Comparison of ENCODE assay signal across 8 cellular contexts in genomic region chrX:48683411-48683982, GRCh38. TPM values are rescaled to one million over a fixed set of nuclear protein-coding genes. Genes with fewer than 3 reads are reported as not detected.
DNase-seq lines count a peak whose midpoint lies in the region; ATAC-seq and TF ChIP-seq lines count a peak whose summit lies in the region.

TSS of gene WAS (plus strand) at chrX:48683799. CDS start at chrX:48683854, 55 bp downstream.

- no peaks in the 10 kb centered on the region for H3K9me3 ChIP-seq in smooth muscle cell (replicated peaks; ENCODE audit: low read depth)

- H3K79me2 ChIP-seq in smooth muscle cell (ENCODE audit: low read depth): no peaks in the 10 kb centered on the region

- H3K27me3 Mint-ChIP-seq in T-helper 2 cell treated with Interferon-gamma antibody and Interleukin-4, amounts not matched to agents 5 μg/mL and 100 μg/mL, for 36 hours (ENCODE audit: low read depth): no peaks in the 10 kb centered on the region

- H3K36me3 Mint-ChIP-seq in T-helper 2 cell treated with Interferon-gamma antibody and Interleukin-4, amounts not matched to agents 5 μg/mL and 100 μg/mL, for 36 hours (ENCODE audit: low read depth): peaks cover 43% of the 10 kb centered on the region

- H3K27me3 ChIP-seq in smooth muscle cell (ENCODE audit: low read depth): no peaks in the 10 kb centered on the region

- no peak within 1 kb of the TSS for H3K27ac ChIP-seq in smooth muscle cell (ENCODE audit: low read depth)

- H4K20me1 ChIP-seq in smooth muscle cell (ENCODE audit: low read depth): no peaks in the 10 kb centered on the region

- ATAC-seq in GM18511 (IDR thresholded peaks at IDR 0.05; ENCODE audit: unreplicated experiment): peak; percentile 92
- peak; percentile 77 for ATAC-seq in HG02870 (IDR thresholded peaks at IDR 0.05; ENCODE audit: unreplicated experiment)

- no peaks in the 10 kb centered on the region for H3K9me3 Mint-ChIP-seq in T-helper 2 cell treated with Interferon-gamma antibody and Interleukin-4, amounts not matched to agents 5 μg/mL and 100 μg/mL, for 36 hours

- no peaks in the 10 kb centered on the region for H3K4me1 ChIP-seq in smooth muscle cell (ENCODE audit: low read depth)

- TF ChIP-seq CTCF in smooth muscle cell (IDR thresholded peaks at IDR 0.05; ENCODE audit: borderline replicate concordance, insufficient read depth, poor library complexity, severe bottlenecking): no peak

- 85% methylated on average over 12 of the region's 13 CpGs for WGBS in smooth muscle cell (ENCODE audit: low lambda C conversion rate)

- peaks cover 39% of the 10 kb centered on the region for H3K4me1 Mint-ChIP-seq in T-helper 2 cell treated with Interferon-gamma antibody and Interleukin-4, amounts not matched to agents 5 μg/mL and 100 μg/mL, for 36 hours (ENCODE audit: low read depth)

- no peak within 1 kb of the TSS for H3K4me3 ChIP-seq in smooth muscle cell

- no peak within 1 kb of the TSS for H3K4me2 ChIP-seq in smooth muscle cell

- peak; percentile 45 for DNase-seq in T-helper 2 cell treated with Interferon-gamma antibody and Interleukin-4, amounts not matched to agents 5 μg/mL and 100 μg/mL, for 36 hours (ENCODE audit: low spot score)
- peak; percentile 68 for DNase-seq in germinal center (ENCODE audit: low spot score)
- DNase-seq in stimulated activated naive CD4-positive, alpha-beta T cell treated with Interleukin-2 at 50 U/mL for 16 hours (lab: John Stamatoyannopoulos, UW): peak; percentile 29
- DNase-seq in ecto neural progenitor cell (ENCODE audit: low spot score): no peak
- DNase-seq in kidney glomerular epithelial cell (lab: John Stamatoyannopoulos, UW): no peak
- no peak for DNase-seq in smooth muscle cell (lab: John Stamatoyannopoulos, UW; ENCODE audit: unreplicated experiment)

- no peaks in the 10 kb centered on the region for H3F3A ChIP-seq in smooth muscle cell (ENCODE audit: low read depth)

- H2AFZ ChIP-seq in smooth muscle cell (ENCODE audit: low read depth): no peak within 1 kb of the TSS

- peak within 1 kb of the TSS; percentile 97 for H3K4me3 Mint-ChIP-seq in T-helper 2 cell treated with Interferon-gamma antibody and Interleukin-4, amounts not matched to agents 5 μg/mL and 100 μg/mL, for 36 hours

- no peak within 1 kb of the TSS for H3K9ac ChIP-seq in smooth muscle cell (ENCODE audit: low read depth)

- no peaks in the 10 kb centered on the region for H3K36me3 ChIP-seq in smooth muscle cell (ENCODE audit: low read depth)

- H3K27ac Mint-ChIP-seq in T-helper 2 cell treated with Interferon-gamma antibody and Interleukin-4, amounts not matched to agents 5 μg/mL and 100 μg/mL, for 36 hours: peak within 1 kb of the TSS; percentile 95

RNA-seq across cellular contexts. Expression of gene WAS, which starts in this region (rescaled TPM):
- total RNA-seq in smooth muscle cell: 0.54 and 2.5 TPM in 2 replicates
- 0.15 and 0.24 TPM in 2 replicates for polyA plus RNA-seq in smooth muscle cell

Comparison
In these comparisons a context has a peak if more than half of its experiments do, and no peak if none do; other contexts are left out.
1. DNase-seq: peak in T-helper 2 cell treated with Interferon-gamma antibody and Interleukin-4, amounts not matched to agents 5 μg/mL and 100 μg/mL, for 36 hours (single experiment), germinal center (single experiment) and stimulated activated naive CD4-positive, alpha-beta T cell treated with Interleukin-2 at 50 U/mL for 16 hours (single experiment); none in ecto neural progenitor cell (single experiment), kidney glomerular epithelial cell (single experiment) and smooth muscle cell (single experiment).